22 cellular contexts compared by ENCODE assay signal in the genomic region with DNA sequence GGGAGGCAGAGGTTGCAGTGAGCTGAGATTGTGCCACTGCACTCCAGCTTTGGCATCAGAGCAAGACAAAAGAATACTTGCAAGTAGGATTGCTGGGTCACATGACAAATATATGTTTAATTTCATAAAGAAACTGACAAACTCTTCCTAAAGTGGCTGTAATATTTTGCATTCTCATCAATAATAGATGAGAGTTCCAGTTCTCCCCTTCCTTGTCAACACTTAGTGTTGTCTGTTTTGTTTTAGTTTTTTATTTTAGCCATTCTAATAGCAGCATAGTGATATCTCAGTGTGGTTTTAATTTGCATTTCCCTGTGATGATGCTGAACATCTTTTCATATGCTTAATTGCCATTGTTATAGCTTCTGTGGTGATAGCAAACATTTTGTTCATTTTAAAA. TPM values are rescaled to one million over a fixed set of nuclear protein-coding genes. Genes with fewer than 3 reads are reported as not detected.
A peak's percentile ranks its signal among the peaks of the same experiment; 100 is the strongest.
DNase-seq lines count a peak whose midpoint lies in the region; ATAC-seq, FAIRE-seq and TF ChIP-seq lines count a peak whose summit lies in the region.
"Had no signal": no experiment of that assay in that cellular context is flagged by ENCODE, and none has a peak within 500 bp of the region (broad histone marks: within the 10 kb centered on the region; RNA-seq: fewer than 3 reads in every experiment).

No MANE protein-coding gene starts in this region.

- H3K27me3 ChIP-seq in PC-3 (ENCODE audit: low read length) = no peaks in the 10 kb centered on the region
- H3K27me3 ChIP-seq: BLaER1 had no signal

- TF ChIP-seq CTCF in 22Rv1 (IDR thresholded peaks at IDR 0.05) = no peak
- no peak for TF ChIP-seq CTCF in A549 (IDR thresholded peaks at IDR 0.05)
- no peak for TF ChIP-seq CTCF in PC-3 (conservative IDR thresholded peaks at IDR 0.05; ENCODE audit: low read depth, low read length)

- H3K27ac ChIP-seq in 22Rv1 (peak overlapping the region; percentile 14), A549 (no peak overlapping the region), PC-3 (ENCODE audit: low read length) (no peak overlapping the region)
- H3K27ac ChIP-seq: BLaER1, C4-2B, GM23248 had no signal

- no peak for TF ChIP-seq RAD21 in A549 (conservative IDR thresholded peaks at IDR 0.05 in 1 of 2, IDR thresholded peaks at IDR 0.05 in 1 of 2)

- H2AFZ ChIP-seq in PC-3 (ENCODE audit: low read length) = no peak overlapping the region
- H2AFZ ChIP-seq: GM23248 had no signal

- H3K9ac ChIP-seq in PC-3 (ENCODE audit: low read length) = no peak overlapping the region
- H3K9ac ChIP-seq: BLaER1, GM23248 had no signal

- intact Hi-C loops in Right ventricle myocardium inferior (cut with DNase I) = no loop called here
- intact Hi-C loops in PC-3 (cut with micrococcal nuclease) = no loop called here

- H3K4me2 ChIP-seq in A549 = no peak overlapping the region
- H3K4me2 ChIP-seq in PC-3 (ENCODE audit: low read length) = no peak overlapping the region
- H3K4me2 ChIP-seq: BLaER1 had no signal

- ATAC-seq in A549 (no peak), memory B cell (ENCODE audit: low read depth) (no peak), Right ventricle myocardium inferior (no peak), HG03378 (IDR thresholded peaks at IDR 0.05; ENCODE audit: unreplicated experiment) (no peak), PC-3 (no peak)
- no peak for ATAC-seq in activated T-helper 17 cell treated with anti-CD3 and anti-CD28 coated beads, Interleukin-2, amount 50 U/mL, for 72 hours (replicated peaks)
- ATAC-seq: CD8-positive, alpha-beta T cell; HCT116 had no signal

- H3K9me2 ChIP-seq in PC-3 (replicated peaks; ENCODE audit: low read length) = no peaks in the 10 kb centered on the region

- DNase-seq in A549 (ENCODE audit: low read depth in 1 of 2, low spot score in 1 of 2) (no peak), memory B cell (ENCODE audit: low spot score in 2 of 2) (no peak), Right ventricle myocardium inferior (ENCODE audit: missing footprints) (no peak), NCI-H524 treated with DMSO at 0.1 percent for 48 hours (lab: John Stamatoyannopoulos, UW) (no peak), PC-3 (no peak)
- DNase-seq: ACHN; Caco-2; CD4-positive, CD25-positive, alpha-beta regulatory T cell; CD8-positive, alpha-beta T cell; DMS153; DND-41; GM23248; H7 had no signal

- H3K36me3 Mint-ChIP-seq in activated T-helper 17 cell treated with anti-CD3 and anti-CD28 coated beads, Interleukin-2, amount 50 U/mL, for 72 hours (ENCODE audit: low read depth) = peaks cover 73% of the 10 kb centered on the region
- peaks cover 36% of the 10 kb centered on the region for H3K36me3 Mint-ChIP-seq in memory B cell

- peaks cover 62% of the 10 kb centered on the region for H3K79me2 ChIP-seq in PC-3 (ENCODE audit: low read length)

- no TSS peak for BruUV-seq in PC-3 (replicated peaks; lab: Mats Ljungman, UMichigan)

- H3K4me3 ChIP-seq in A549 = no peak overlapping the region
- H3K4me3 ChIP-seq in PC-3 (ENCODE audit: low read length) = no peak overlapping the region
- H3K4me3 ChIP-seq: BLaER1, GM23248 had no signal

- TF ChIP-seq EP300 in A549 (IDR thresholded peaks at IDR 0.05) = no peak

- peaks cover 12% of the 10 kb centered on the region for H3K4me1 Mint-ChIP-seq in activated T-helper 17 cell treated with anti-CD3 and anti-CD28 coated beads, Interleukin-2, amount 50 U/mL, for 72 hours
- peaks cover 19% of the 10 kb centered on the region for H3K4me1 Mint-ChIP-seq in memory B cell

- no peaks in the 10 kb centered on the region for H3K9me3 Mint-ChIP-seq in activated T-helper 17 cell treated with anti-CD3 and anti-CD28 coated beads, Interleukin-2, amount 50 U/mL, for 72 hours
- H3K9me3 Mint-ChIP-seq in memory B cell = peaks cover 5% of the 10 kb centered on the region
- H3K9me3 Mint-ChIP-seq: CD8-positive, alpha-beta T cell had no signal

- no peaks in the 10 kb centered on the region for H3K9me3 ChIP-seq in A549
- H3K9me3 ChIP-seq in PC-3 (ENCODE audit: low read length) = no peaks in the 10 kb centered on the region
- H3K9me3 ChIP-seq: Caco-2 had no signal

- CTCF ChIA-PET in A549 (lab: Yijun Ruan, JAX) (interaction anchor here (1.0 kb wide), 1 partner anchor 32 kb away, joined by 4 read pairs; a partner anchor contains a TSS), PC-3 (lab: Charles Lee) (no interaction called here)

- no peak for TF ChIP-seq POLR2A in A549 (IDR thresholded peaks at IDR 0.05; ENCODE audit: low read length)

- POLR2A ChIA-PET in A549 (lab: Yijun Ruan, JAX) (no interaction called here), PC-3 (lab: Charles Lee; ENCODE audit: unreplicated experiment) (no interaction called here)

- H3K4me3 Mint-ChIP-seq in activated T-helper 17 cell treated with anti-CD3 and anti-CD28 coated beads, Interleukin-2, amount 50 U/mL, for 72 hours = no peak overlapping the region
- no peak overlapping the region for H3K4me3 Mint-ChIP-seq in memory B cell
- H3K4me3 Mint-ChIP-seq: CD4-positive, CD25-positive, alpha-beta regulatory T cell; CD8-positive, alpha-beta T cell had no signal

- no peaks in the 10 kb centered on the region for H3F3A ChIP-seq in PC-3 (ENCODE audit: low read length, unreplicated experiment)

- H4K20me1 ChIP-seq in PC-3 (ENCODE audit: low read length) = peaks cover 7% of the 10 kb centered on the region
- H4K20me1 ChIP-seq: BLaER1 had no signal

- FAIRE-seq in A549 (lab: Jason Lieb, UNC) = no peak
- FAIRE-seq: A204.1, G401.6, H1 had no signal

- H3K4me1 ChIP-seq in A549 (no peaks in the 10 kb centered on the region), PC-3 (ENCODE audit: insufficient read depth, low read length) (peaks cover 4% of the 10 kb centered on the region)
- H3K4me1 ChIP-seq: BLaER1, Caco-2 had no signal

- H3K27ac Mint-ChIP-seq in activated T-helper 17 cell treated with anti-CD3 and anti-CD28 coated beads, Interleukin-2, amount 50 U/mL, for 72 hours = peak overlapping the region; percentile 32
- peak overlapping the region; percentile 30 for H3K27ac Mint-ChIP-seq in memory B cell
- H3K27ac Mint-ChIP-seq: CD4-positive, CD25-positive, alpha-beta regulatory T cell; CD8-positive, alpha-beta T cell had no signal

- no peaks in the 10 kb centered on the region for H3K27me3 Mint-ChIP-seq in activated T-helper 17 cell treated with anti-CD3 and anti-CD28 coated beads, Interleukin-2, amount 50 U/mL, for 72 hours
- H3K27me3 Mint-ChIP-seq in memory B cell = no peaks in the 10 kb centered on the region
- H3K27me3 Mint-ChIP-seq: CD4-positive, CD25-positive, alpha-beta regulatory T cell had no signal

- H3K36me3 ChIP-seq in PC-3 (ENCODE audit: low read depth, low read length) = peaks cover 23% of the 10 kb centered on the region

TF ChIP-seq in A549, 52 proteins besides CTCF, POLR2A, EP300 and RAD21:
- TF ChIP-seq MAFK (IDR thresholded peaks at IDR 0.05; ENCODE audit: partially characterized antibody) (peak; percentile 54), SMC3 (IDR thresholded peaks at IDR 0.05) (no peak), ZFP36 (IDR thresholded peaks at IDR 0.05; ENCODE audit: borderline replicate concordance, partially characterized antibody) (peak; percentile 78), MYC (IDR thresholded peaks at IDR 0.05; ENCODE audit: borderline replicate concordance, low read length) (no peak)

RNA-seq across cellular contexts. Expression of a gene that starts 31.2 kb away (rescaled TPM):
- 116 and 125 TPM in 2 replicates for polyA plus RNA-seq in A549 (2011; rRNA removed)
- polyA plus RNA-seq in A549 (2012; cell fraction: cytosol; rRNA removed) = 29.1 and 37.7 TPM in 2 replicates
- 20.6 and 28.0 TPM in 2 replicates for polyA plus RNA-seq in A549 (2012; cell fraction: nucleus; rRNA removed)
- polyA plus RNA-seq in A549 (2017; fragmentation: RNase III; extraction: RNeasy Plus Mini Kit Qiagen cat#74134 plus additional on column Dnase treatment) = 40.6 to 42.1 TPM (median 41.7 TPM) in 3 replicates
- polyA minus RNA-seq in A549 (2011; rRNA and poly(A)+ RNA removed) = 247 and 265 TPM in 2 replicates
- 10 to 100 TPM; 43.9 to 61.1 TPM for total RNA-seq in activated T-helper 17 cell treated with anti-CD3 and anti-CD28 coated beads, Interleukin-2, amount 50 U/mL, for 72 hours
- 18.0 TPM for total RNA-seq in Right ventricle myocardium inferior
- total RNA-seq in PC-3 (2014; rRNA removed) = 74.9 and 80.8 TPM in 2 replicates

RNA-seq across cellular contexts. Expression of a gene that starts 31.5 kb away (rescaled TPM):
- polyA plus RNA-seq in A549 (2011; rRNA removed) (302 and 377 TPM in 2 replicates), A549 (2017; fragmentation: RNase III; extraction: RNeasy Plus Mini Kit Qiagen cat#74134 plus additional on column Dnase treatment) (538 to 588 TPM (median 562 TPM) in 3 replicates)
- polyA plus RNA-seq in A549 (2012; cell fraction: cytosol; rRNA removed) = 211 and 220 TPM in 2 replicates
- 49.9 and 82.8 TPM in 2 replicates for polyA plus RNA-seq in A549 (2012; cell fraction: nucleus; rRNA removed)
- 141 and 143 TPM in 2 replicates for polyA minus RNA-seq in A549 (2011; rRNA and poly(A)+ RNA removed)
- total RNA-seq in activated T-helper 17 cell treated with anti-CD3 and anti-CD28 coated beads, Interleukin-2, amount 50 U/mL, for 72 hours = 100 to 1,000 TPM; 198 to 374 TPM
- total RNA-seq in Right ventricle myocardium inferior (110 TPM), PC-3 (2014; rRNA removed) (128 and 132 TPM in 2 replicates)

RNA-seq across cellular contexts. Expression of a gene that starts 54.9 kb away (rescaled TPM):
- polyA plus RNA-seq in A549 (2011; rRNA removed) (0.01 and 0.03 TPM in 2 replicates), A549 (2017; fragmentation: RNase III; extraction: RNeasy Plus Mini Kit Qiagen cat#74134 plus additional on column Dnase treatment) (0.03 to 0.05 TPM (median 0.04 TPM) in 3 replicates)
- polyA plus RNA-seq in A549 (2012; cell fraction: cytosol; rRNA removed) = 0.01 and 0.04 TPM in 2 replicates
- polyA plus RNA-seq in A549 (2012; cell fraction: nucleus; rRNA removed) = 0.06 and 0.07 TPM in 2 replicates
- polyA minus RNA-seq in A549 (2011; rRNA and poly(A)+ RNA removed) = 0.08 TPM in 1 of 2 replicates, not detected in the other
- under 1 TPM; 0.11 to 0.19 TPM for total RNA-seq in activated T-helper 17 cell treated with anti-CD3 and anti-CD28 coated beads, Interleukin-2, amount 50 U/mL, for 72 hours
- total RNA-seq in Right ventricle myocardium inferior (0.32 TPM), PC-3 (2014; rRNA removed) (0.15 and 0.35 TPM in 2 replicates)
- total RNA-seq: GM23248 had no signal
- polyA plus RNA-seq: GM23248 had no signal
